8 cellular contexts compared by ENCODE assay signal in the genomic region with DNA sequence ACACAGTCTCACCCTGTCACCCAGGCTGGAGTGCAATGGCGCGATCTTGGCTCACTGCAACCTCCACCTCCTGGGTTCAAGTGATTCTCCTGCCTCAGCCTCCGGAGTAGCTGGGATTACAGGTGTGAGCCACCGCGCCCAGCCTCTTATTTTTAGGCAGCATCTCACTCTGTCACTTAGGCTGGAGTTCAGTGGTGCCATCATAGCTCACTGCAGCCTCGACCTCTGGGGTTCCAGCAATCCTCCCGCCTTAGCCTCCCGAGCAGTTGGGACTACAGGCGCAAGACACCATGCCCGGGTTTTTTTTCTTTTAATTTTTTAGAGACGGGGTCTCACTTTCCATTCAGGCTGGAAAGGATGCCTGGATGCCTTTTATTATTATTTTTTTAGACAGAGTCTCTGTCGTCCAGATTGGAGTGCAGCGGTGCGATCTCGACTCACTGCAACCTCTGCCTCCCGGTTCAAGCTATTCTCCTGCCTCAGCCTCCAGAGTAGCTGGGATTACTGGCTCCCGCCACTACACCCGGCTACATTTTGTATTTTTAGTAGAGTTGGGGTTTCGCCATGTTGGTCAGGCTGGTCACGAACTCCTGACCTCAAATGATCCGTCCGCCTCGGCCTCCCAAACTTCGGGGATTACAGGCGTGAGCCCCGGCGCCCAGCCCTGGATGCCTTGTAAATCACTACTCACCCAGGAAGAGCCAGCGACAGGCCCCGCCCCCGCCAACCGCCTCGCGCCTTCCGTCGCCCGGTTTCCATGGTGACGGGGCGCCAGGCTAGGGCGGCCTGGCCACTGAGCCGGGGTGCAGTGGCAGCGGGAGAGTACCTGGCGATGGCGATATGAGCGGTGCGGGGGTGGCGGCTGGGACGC. TPM values are rescaled to one million over a fixed set of nuclear protein-coding genes. Genes with fewer than 3 reads are reported as not detected.
DNase-seq lines count a peak whose midpoint lies in the region; ATAC-seq and TF ChIP-seq lines count a peak whose summit lies in the region.
"Not testable (repeated sequence)": the region's sequence is repeated elsewhere in the genome, so short reads cannot be mapped to it uniquely, and the experiment has no call there.

CCDC74A (plus strand) TSS at position 758 of the 871 bp plus-strand sequence; CDS start at position 841, 83 bp downstream.

- TF ChIP-seq CTCF in VCaP (conservative IDR thresholded peaks at IDR 0.05) = not testable (repeated sequence)

- not testable (repeated sequence) for H3K4me1 ChIP-seq in iPS-15b (ENCODE audit: control insufficient read depth, insufficient read depth, low read length); skeletal muscle satellite cell (ENCODE audit: control insufficient read depth, insufficient read depth, low read length)

- not testable (repeated sequence) for H3K9ac ChIP-seq in iPS-15b (ENCODE audit: low read depth, low read length)
- H3K9ac ChIP-seq in skeletal muscle satellite cell (ENCODE audit: low read depth, low read length) = peak within 1 kb of the TSS; percentile 52

- ATAC-seq in GM19023 (IDR thresholded peaks at IDR 0.05; ENCODE audit: unreplicated experiment) = peak; percentile 91
- ATAC-seq in HG03103 (IDR thresholded peaks at IDR 0.05; ENCODE audit: low read depth, unreplicated experiment) = peak; percentile 71

- H3K4me3 ChIP-seq in iPS-15b (ENCODE audit: low read depth, low read length) (peak within 1 kb of the TSS; percentile 50), skeletal muscle satellite cell (ENCODE audit: low read length) (peak within 1 kb of the TSS; percentile 62)

- H3K9me3 ChIP-seq in iPS-15b (ENCODE audit: control insufficient read depth, insufficient read depth, low read length); skeletal muscle satellite cell (replicated peaks; ENCODE audit: low read length): not testable (repeated sequence)

- peak within 1 kb of the TSS; percentile 80 for H3K4me2 ChIP-seq in skeletal muscle satellite cell (ENCODE audit: low read length)

- H3K27ac ChIP-seq in VCaP = peak within 1 kb of the TSS; percentile 61

- H3K27me3 ChIP-seq in iPS-15b (ENCODE audit: control insufficient read depth, insufficient read depth, low read length); skeletal muscle satellite cell (ENCODE audit: control insufficient read depth, insufficient read depth, low read length): not testable (repeated sequence)

- DNase-seq in A172 (ENCODE audit: low spot score) = peak; percentile 74
- peak; percentile 1 for DNase-seq in NCI-H2107 treated with DMSO at 0.1 percent for 48 hours (lab: John Stamatoyannopoulos, UW; ENCODE audit: unreplicated experiment)
- DNase-seq in astrocyte of the hippocampus (ENCODE audit: low read depth, low spot score) = peak; percentile 77

- H3K36me3 ChIP-seq in iPS-15b (ENCODE audit: control insufficient read depth, insufficient read depth, low read length); skeletal muscle satellite cell (ENCODE audit: insufficient read depth, low read length): not testable (repeated sequence)

RNA-seq across cellular contexts. Expression of gene CCDC74A, which starts in this region (rescaled TPM):
- 92.8 and 117 TPM in 2 replicates for total RNA-seq in A172 (2014; rRNA removed; shearing (Covaris generic))
- 4.4 and 5.6 TPM in 2 replicates for total RNA-seq in skeletal muscle satellite cell (2012; rRNA removed)

Comparison
In these comparisons a context has a peak if more than half of its experiments do, and no peak if none do; other contexts are left out.
1. Peak in every context shown above with its lines: DNase-seq, ATAC-seq, H3K4me3 ChIP-seq and H3K27ac ChIP-seq.
2. DNase-seq: peak in every context shown above with its lines; median percentile 77 in astrocyte of the hippocampus; 74 in A172; 1 in NCI-H2107 treated with DMSO at 0.1 percent for 48 hours.